In the genomic region with DNA sequence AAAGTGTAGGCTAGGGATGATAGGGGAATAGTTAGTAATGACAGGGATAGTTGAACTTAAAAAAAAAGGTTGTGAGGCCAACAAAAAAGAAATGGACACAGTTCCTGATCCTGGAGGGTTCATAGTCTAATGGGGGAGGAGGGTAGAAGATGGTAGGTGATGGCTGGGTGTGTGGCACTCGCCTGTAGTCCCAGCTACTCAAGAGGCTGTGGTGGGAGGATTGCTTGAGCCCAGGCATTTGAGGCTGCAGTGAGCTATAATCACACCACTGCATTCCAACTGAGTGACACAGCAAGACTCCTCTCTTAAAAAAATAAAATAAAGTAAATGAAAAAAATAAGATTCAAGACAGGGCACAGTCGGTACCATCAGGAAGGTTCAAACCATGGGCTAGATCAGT, we compare ENCODE assay signal across 1 cellular context.
TF ChIP-seq lines count a peak whose summit lies in the region.

No MANE protein-coding gene starts in this region.

TF ChIP-seq in HepG2, 621 proteins besides CTCF, POLR2A, EP300 and RAD21:
- TF ChIP-seq ZSCAN22 (CRISPR knock-in tag; IDR thresholded peaks at IDR 0.05) (peak; percentile 71; the same call in 1 of the 2 replicates), ZNF160 (CRISPR knock-in tag; IDR thresholded peaks at IDR 0.05) (no peak)
- TF ChIP-seq, protein P1, sequence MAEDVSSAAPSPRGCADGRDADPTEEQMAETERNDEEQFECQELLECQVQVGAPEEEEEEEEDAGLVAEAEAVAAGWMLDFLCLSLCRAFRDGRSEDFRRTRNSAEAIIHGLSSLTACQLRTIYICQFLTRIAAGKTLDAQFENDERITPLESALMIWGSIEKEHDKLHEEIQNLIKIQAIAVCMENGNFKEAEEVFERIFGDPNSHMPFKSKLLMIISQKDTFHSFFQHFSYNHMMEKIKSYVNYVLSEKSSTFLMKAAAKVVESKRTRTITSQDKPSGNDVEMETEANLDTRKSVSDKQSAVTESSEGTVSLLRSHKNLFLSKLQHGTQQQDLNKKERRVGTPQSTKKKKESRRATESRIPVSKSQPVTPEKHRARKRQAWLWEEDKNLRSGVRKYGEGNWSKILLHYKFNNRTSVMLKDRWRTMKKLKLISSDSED (CRISPR knock-in tag; IDR thresholded peaks at IDR 0.05) = no peak
